ENCODE assay signal across 19 cellular contexts in the genomic region with DNA sequence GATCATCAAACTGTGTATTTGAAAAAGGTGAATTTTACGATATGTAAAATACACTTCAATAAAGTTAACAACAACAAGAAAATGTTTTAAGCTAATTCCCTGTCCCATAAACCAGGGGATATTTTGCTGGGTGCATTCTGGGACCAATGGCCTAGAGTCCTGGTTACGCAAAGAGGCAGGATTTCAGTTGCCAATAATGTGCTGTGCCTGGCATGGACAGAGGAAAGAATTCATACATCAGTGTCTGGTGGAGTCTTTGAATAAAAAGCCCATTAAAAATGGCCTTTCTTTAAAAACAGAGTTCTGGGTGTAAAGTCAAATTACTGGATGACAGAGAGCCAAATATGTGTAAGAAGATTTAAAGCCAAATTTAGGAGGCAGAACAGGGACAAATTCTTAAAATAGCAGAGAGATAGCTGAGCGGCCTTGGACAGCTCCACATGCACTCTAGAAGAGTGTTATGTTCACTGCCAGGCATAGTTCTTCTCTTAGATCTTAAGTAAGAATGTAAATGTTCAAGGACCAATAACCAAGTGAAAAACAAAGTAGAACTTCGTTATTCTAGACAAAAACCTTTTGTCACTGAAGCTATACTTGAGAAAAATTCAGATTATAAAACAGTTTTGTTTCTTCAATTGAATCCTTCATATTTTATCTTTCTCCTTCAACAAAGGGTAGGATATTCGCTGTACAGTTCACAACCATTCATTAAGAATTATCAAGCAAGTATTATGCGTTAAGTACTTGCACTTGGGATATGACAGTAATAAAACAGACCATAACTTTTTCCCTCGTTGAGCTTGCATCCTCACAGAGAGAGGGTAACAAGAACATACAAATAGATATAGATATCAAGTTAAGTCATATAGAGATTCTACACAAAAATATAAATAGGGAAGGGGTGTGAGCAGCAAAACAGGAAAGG.
DNase-seq lines count a peak whose midpoint lies in the region; ATAC-seq, FAIRE-seq and TF ChIP-seq lines count a peak whose summit lies in the region.
"Had no signal": no experiment of that assay in that cellular context is flagged by ENCODE, and none has a peak within 500 bp of the region (broad histone marks: within the 10 kb centered on the region; RNA-seq: fewer than 3 reads in every experiment).

No MANE protein-coding gene starts in this region.

- H3K27me3 Mint-ChIP-seq in chondrocyte (ENCODE audit: low read depth), result no peaks in the 10 kb centered on the region
- H3K27me3 Mint-ChIP-seq: activated naive CD4-positive, alpha-beta T cell treated with anti-CD3 and anti-CD28 coated beads, Interleukin-2, amount 50 U/mL, for 24 hours; progenitor cell of endocrine pancreas had no signal

- H3K36me3 Mint-ChIP-seq in chondrocyte (ENCODE audit: low read depth), result no peaks in the 10 kb centered on the region
- H3K36me3 Mint-ChIP-seq: activated naive CD4-positive, alpha-beta T cell treated with anti-CD3 and anti-CD28 coated beads, Interleukin-2, amount 50 U/mL, for 24 hours had no signal

- H3K4me1 Mint-ChIP-seq in chondrocyte (ENCODE audit: low read depth), result peaks cover 38% of the 10 kb centered on the region
- H3K4me1 Mint-ChIP-seq: activated naive CD4-positive, alpha-beta T cell treated with anti-CD3 and anti-CD28 coated beads, Interleukin-2, amount 50 U/mL, for 24 hours had no signal

- peak; percentile 92 for ATAC-seq in left ventricle myocardium superior

- FAIRE-seq in D721Med (lab: Jason Lieb, UNC), result peak; percentile 63
- FAIRE-seq: G401.6 had no signal

- H3K27ac Mint-ChIP-seq in chondrocyte (ENCODE audit: unreplicated experiment), result peak overlapping the region; percentile 28
- H3K27ac Mint-ChIP-seq: activated naive CD4-positive, alpha-beta T cell treated with anti-CD3 and anti-CD28 coated beads, Interleukin-2, amount 50 U/mL, for 24 hours; progenitor cell of endocrine pancreas had no signal

- H3K4me3 Mint-ChIP-seq in chondrocyte (ENCODE audit: unreplicated experiment), result no peak overlapping the region
- H3K4me3 Mint-ChIP-seq: activated naive CD4-positive, alpha-beta T cell treated with anti-CD3 and anti-CD28 coated beads, Interleukin-2, amount 50 U/mL, for 24 hours had no signal

- intact Hi-C loops in left ventricle myocardium superior (cut with micrococcal nuclease), result no loop called here

- H3K9me3 Mint-ChIP-seq in chondrocyte (ENCODE audit: low read depth), result no peaks in the 10 kb centered on the region
- H3K9me3 Mint-ChIP-seq: activated naive CD4-positive, alpha-beta T cell treated with anti-CD3 and anti-CD28 coated beads, Interleukin-2, amount 50 U/mL, for 24 hours had no signal

- no peak for DNase-seq in D721Med (ENCODE audit: insufficient read length, low spot score)
- DNase-seq in chondrocyte (ENCODE audit: low spot score), result no peak
- DNase-seq in left ventricle myocardium superior, result no peak
- no peak for DNase-seq in stimulated activated CD4-positive, alpha-beta T cell treated with anti-CD3 and anti-CD28 coated beads, Interleukin-4, amount 100 ng/mL, for 24 hours
- DNase-seq in stimulated activated CD4-positive, alpha-beta T cell treated with anti-CD3 and anti-CD28 coated beads, Interleukin-2, amount 100 ng/mL, for 48 hours, result no peak
- DNase-seq in GM20000 (ENCODE audit: low spot score), result no peak
- DNase-seq in NCI-H2171 treated with DMSO at 0.1 percent for 48 hours (lab: John Stamatoyannopoulos, UW), result no peak
- DNase-seq: activated CD4-positive, alpha-beta T cell treated with anti-CD3 and anti-CD28 coated beads, Interleukin-2, amount 50 U/mL, for 1 hour; activated T-cell treated with anti-CD3 and anti-CD28 coated beads for 4 hours; COR-L47; MM.1S; NCI-H1694 treated with DMSO at 0.1 percent for 48 hours; RPMI8226; stimulated activated naive CD4-positive, alpha-beta T cell had no signal

- H3K27ac ChIP-seq in rectal smooth muscle tissue (ENCODE audit: low read depth, low read length), result peak overlapping the region; percentile 22
- H3K27ac ChIP-seq: breast epithelium had no signal

- no peak for TF ChIP-seq CTCF in D721Med (IDR thresholded peaks at IDR 0.05; ENCODE audit: insufficient read depth, missing control alignments)
- no peak for TF ChIP-seq CTCF in chondrocyte (IDR thresholded peaks at IDR 0.05)
- TF ChIP-seq CTCF in GM20000 (IDR thresholded peaks at IDR 0.05; ENCODE audit: extremely low read depth, missing control alignments), result no peak

- peaks cover 18% of the 10 kb centered on the region for H3K4me1 ChIP-seq in rectal smooth muscle tissue (ENCODE audit: control insufficient read depth, insufficient read depth, low read length)
- H3K4me1 ChIP-seq: breast epithelium had no signal

- no peaks in the 10 kb centered on the region for H3K36me3 ChIP-seq in rectal smooth muscle tissue (ENCODE audit: control insufficient read depth, insufficient read depth, low read length)
- H3K36me3 ChIP-seq: breast epithelium had no signal

- no peaks in the 10 kb centered on the region for H3K27me3 ChIP-seq in rectal smooth muscle tissue (ENCODE audit: control insufficient read depth, insufficient read depth, low read length)
- H3K27me3 ChIP-seq: breast epithelium had no signal

- H3K9ac ChIP-seq in rectal smooth muscle tissue (ENCODE audit: low read length), result no peak overlapping the region

- H3K4me3 ChIP-seq in rectal smooth muscle tissue (ENCODE audit: low read length), result no peak overlapping the region
- H3K4me3 ChIP-seq: breast epithelium had no signal
